In the genomic region with DNA sequence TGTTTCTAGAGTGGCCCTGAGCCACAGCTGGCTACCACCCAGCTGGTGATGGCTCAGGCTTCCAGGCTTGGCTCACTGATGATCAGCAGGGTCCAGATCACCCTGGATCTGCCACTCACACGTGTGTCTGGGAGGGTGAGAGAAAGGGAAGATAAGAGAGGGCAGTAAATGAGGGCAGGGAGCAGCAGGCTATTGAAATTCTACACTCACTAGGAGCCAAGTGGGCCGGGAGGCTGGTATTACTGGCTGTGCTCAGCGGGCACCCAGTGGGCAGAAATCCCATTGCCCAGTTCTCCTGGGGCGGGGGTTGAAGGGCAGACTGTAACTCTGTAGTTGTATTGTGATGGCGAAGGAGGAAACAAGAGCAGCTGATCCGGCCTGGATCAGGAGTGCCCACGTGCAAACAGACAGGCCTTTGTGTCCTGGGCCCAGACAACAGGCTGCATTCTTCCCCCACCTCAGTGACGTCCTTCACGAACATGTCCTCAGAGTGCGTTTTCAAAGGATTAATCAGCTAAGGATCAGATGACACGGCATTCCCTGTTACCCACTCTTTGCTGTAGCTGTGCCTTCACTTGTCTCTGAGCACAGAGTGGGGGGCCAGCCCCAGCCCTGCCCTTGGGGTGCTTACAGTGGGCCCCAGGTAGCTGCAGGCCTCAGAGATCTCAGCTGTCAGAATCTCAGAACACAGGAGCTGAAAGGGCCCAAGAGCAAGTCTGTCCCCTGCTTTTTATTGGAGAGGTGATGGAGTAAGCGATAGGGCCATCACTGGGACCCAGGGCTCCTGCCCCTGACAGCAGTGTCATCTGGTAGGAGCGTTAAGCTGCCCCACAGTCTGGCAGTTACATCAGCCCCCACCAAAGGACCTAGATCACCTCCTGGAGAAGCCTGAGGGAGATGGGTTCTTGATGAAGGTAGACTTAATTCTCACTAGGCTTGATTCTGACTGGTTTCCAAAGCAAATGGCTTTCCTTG, we compare ENCODE assay signal across 1 cellular context.
TF ChIP-seq lines count a peak whose summit lies in the region.

No MANE protein-coding gene starts in this region.

TF ChIP-seq in HepG2, 621 proteins besides CTCF, POLR2A, EP300 and RAD21 (continued from another document and continues in another):
- TF ChIP-seq, protein P1, sequence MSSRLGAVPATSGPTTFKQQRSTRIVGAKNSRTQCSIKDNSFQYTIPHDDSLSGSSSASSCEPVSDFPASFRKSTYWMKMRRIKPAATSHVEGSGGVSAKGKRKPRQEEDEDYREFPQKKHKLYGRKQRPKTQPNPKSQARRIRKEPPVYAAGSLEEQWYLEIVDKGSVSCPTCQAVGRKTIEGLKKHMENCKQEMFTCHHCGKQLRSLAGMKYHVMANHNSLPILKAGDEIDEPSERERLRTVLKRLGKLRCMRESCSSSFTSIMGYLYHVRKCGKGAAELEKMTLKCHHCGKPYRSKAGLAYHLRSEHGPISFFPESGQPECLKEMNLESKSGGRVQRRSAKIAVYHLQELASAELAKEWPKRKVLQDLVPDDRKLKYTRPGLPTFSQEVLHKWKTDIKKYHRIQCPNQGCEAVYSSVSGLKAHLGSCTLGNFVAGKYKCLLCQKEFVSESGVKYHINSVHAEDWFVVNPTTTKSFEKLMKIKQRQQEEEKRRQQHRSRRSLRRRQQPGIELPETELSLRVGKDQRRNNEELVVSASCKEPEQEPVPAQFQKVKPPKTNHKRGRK (CRISPR knock-in tag; IDR thresholded peaks at IDR 0.05) = no peak
- TF ChIP-seq, protein P2, sequence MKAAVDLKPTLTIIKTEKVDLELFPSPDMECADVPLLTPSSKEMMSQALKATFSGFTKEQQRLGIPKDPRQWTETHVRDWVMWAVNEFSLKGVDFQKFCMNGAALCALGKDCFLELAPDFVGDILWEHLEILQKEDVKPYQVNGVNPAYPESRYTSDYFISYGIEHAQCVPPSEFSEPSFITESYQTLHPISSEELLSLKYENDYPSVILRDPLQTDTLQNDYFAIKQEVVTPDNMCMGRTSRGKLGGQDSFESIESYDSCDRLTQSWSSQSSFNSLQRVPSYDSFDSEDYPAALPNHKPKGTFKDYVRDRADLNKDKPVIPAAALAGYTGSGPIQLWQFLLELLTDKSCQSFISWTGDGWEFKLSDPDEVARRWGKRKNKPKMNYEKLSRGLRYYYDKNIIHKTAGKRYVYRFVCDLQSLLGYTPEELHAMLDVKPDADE (CRISPR knock-in tag; IDR thresholded peaks at IDR 0.05) = no peak
- TF ChIP-seq CBX5 (CRISPR knock-in tag; IDR thresholded peaks at IDR 0.05; ENCODE audit: borderline replicate concordance) (no peak), ZNF614 (CRISPR knock-in tag; IDR thresholded peaks at IDR 0.05; ENCODE audit: borderline replicate concordance) (no peak), NFE2L1 (CRISPR knock-in tag; IDR thresholded peaks at IDR 0.05; ENCODE audit: borderline replicate concordance) (no peak; the same call in 1 of the 2 replicates), ATM (IDR thresholded peaks at IDR 0.05; ENCODE audit: borderline replicate concordance) (no peak), ZNF407 (CRISPR knock-in tag; IDR thresholded peaks at IDR 0.05; ENCODE audit: not compliant biosample characterization) (no peak), DMAP1 (CRISPR knock-in tag; IDR thresholded peaks at IDR 0.05) (no peak), ATF7-NPFF (CRISPR knock-in tag; IDR thresholded peaks at IDR 0.05; ENCODE audit: low read depth) (no peak), MEF2D (CRISPR knock-in tag; IDR thresholded peaks at IDR 0.05) (no peak), RNF2 (conservative IDR thresholded peaks at IDR 0.05; ENCODE audit: low read depth) (peak; percentile 76; the same call in 1 of the 2 replicates), SETDB1 (CRISPR knock-in tag; IDR thresholded peaks at IDR 0.05; ENCODE audit: borderline replicate concordance) (no peak), ZNF441 (CRISPR knock-in tag; IDR thresholded peaks at IDR 0.05; ENCODE audit: borderline replicate concordance) (no peak), SP2 (CRISPR knock-in tag; IDR thresholded peaks at IDR 0.05) (no peak), HOXA3 (CRISPR knock-in tag; IDR thresholded peaks at IDR 0.05) (peak; percentile 55; the same call in 1 of the 2 replicates), TP53 (CRISPR knock-in tag; conservative IDR thresholded peaks at IDR 0.05) (no peak), PRPF4 (IDR thresholded peaks at IDR 0.05; ENCODE audit: low read depth, low read length, poor library complexity, severe bottlenecking) (no peak)
- TF ChIP-seq, protein P3, sequence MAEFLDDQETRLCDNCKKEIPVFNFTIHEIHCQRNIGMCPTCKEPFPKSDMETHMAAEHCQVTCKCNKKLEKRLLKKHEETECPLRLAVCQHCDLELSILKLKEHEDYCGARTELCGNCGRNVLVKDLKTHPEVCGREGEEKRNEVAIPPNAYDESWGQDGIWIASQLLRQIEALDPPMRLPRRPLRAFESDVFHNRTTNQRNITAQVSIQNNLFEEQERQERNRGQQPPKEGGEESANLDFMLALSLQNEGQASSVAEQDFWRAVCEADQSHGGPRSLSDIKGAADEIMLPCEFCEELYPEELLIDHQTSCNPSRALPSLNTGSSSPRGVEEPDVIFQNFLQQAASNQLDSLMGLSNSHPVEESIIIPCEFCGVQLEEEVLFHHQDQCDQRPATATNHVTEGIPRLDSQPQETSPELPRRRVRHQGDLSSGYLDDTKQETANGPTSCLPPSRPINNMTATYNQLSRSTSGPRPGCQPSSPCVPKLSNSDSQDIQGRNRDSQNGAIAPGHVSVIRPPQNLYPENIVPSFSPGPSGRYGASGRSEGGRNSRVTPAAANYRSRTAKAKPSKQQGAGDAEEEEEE (CRISPR knock-in tag; IDR thresholded peaks at IDR 0.05; ENCODE audit: borderline replicate concordance) = no peak
- TF ChIP-seq, protein P4, sequence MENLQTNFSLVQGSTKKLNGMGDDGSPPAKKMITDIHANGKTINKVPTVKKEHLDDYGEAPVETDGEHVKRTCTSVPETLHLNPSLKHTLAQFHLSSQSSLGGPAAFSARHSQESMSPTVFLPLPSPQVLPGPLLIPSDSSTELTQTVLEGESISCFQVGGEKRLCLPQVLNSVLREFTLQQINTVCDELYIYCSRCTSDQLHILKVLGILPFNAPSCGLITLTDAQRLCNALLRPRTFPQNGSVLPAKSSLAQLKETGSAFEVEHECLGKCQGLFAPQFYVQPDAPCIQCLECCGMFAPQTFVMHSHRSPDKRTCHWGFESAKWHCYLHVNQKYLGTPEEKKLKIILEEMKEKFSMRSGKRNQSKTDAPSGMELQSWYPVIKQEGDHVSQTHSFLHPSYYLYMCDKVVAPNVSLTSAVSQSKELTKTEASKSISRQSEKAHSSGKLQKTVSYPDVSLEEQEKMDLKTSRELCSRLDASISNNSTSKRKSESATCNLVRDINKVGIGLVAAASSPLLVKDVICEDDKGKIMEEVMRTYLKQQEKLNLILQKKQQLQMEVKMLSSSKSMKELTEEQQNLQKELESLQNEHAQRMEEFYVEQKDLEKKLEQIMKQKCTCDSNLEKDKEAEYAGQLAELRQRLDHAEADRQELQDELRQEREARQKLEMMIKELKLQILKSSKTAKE (CRISPR knock-in tag; IDR thresholded peaks at IDR 0.05; ENCODE audit: borderline replicate concordance) = no peak
- TF ChIP-seq, protein P5, sequence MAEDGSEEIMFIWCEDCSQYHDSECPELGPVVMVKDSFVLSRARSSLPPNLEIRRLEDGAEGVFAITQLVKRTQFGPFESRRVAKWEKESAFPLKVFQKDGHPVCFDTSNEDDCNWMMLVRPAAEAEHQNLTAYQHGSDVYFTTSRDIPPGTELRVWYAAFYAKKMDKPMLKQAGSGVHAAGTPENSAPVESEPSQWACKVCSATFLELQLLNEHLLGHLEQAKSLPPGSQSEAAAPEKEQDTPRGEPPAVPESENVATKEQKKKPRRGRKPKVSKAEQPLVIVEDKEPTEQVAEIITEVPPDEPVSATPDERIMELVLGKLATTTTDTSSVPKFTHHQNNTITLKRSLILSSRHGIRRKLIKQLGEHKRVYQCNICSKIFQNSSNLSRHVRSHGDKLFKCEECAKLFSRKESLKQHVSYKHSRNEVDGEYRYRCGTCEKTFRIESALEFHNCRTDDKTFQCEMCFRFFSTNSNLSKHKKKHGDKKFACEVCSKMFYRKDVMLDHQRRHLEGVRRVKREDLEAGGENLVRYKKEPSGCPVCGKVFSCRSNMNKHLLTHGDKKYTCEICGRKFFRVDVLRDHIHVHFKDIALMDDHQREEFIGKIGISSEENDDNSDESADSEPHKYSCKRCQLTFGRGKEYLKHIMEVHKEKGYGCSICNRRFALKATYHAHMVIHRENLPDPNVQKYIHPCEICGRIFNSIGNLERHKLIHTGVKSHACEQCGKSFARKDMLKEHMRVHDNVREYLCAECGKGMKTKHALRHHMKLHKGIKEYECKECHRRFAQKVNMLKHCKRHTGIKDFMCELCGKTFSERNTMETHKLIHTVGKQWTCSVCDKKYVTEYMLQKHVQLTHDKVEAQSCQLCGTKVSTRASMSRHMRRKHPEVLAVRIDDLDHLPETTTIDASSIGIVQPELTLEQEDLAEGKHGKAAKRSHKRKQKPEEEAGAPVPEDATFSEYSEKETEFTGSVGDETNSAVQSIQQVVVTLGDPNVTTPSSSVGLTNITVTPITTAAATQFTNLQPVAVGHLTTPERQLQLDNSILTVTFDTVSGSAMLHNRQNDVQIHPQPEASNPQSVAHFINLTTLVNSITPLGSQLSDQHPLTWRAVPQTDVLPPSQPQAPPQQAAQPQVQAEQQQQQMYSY (CRISPR knock-in tag; IDR thresholded peaks at IDR 0.05) = peak; percentile 74
- TF ChIP-seq, protein P6, sequence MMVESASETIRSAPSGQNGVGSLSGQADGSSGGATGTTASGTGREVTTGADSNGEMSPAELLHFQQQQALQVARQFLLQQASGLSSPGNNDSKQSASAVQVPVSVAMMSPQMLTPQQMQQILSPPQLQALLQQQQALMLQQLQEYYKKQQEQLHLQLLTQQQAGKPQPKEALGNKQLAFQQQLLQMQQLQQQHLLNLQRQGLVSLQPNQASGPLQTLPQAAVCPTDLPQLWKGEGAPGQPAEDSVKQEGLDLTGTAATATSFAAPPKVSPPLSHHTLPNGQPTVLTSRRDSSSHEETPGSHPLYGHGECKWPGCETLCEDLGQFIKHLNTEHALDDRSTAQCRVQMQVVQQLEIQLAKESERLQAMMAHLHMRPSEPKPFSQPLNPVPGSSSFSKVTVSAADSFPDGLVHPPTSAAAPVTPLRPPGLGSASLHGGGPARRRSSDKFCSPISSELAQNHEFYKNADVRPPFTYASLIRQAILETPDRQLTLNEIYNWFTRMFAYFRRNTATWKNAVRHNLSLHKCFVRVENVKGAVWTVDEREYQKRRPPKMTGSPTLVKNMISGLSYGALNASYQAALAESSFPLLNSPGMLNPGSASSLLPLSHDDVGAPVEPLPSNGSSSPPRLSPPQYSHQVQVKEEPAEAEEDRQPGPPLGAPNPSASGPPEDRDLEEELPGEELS (CRISPR knock-in tag; IDR thresholded peaks at IDR 0.05) = peak; percentile 65; the same call in 1 of the 2 replicates
- TF ChIP-seq, protein P7, sequence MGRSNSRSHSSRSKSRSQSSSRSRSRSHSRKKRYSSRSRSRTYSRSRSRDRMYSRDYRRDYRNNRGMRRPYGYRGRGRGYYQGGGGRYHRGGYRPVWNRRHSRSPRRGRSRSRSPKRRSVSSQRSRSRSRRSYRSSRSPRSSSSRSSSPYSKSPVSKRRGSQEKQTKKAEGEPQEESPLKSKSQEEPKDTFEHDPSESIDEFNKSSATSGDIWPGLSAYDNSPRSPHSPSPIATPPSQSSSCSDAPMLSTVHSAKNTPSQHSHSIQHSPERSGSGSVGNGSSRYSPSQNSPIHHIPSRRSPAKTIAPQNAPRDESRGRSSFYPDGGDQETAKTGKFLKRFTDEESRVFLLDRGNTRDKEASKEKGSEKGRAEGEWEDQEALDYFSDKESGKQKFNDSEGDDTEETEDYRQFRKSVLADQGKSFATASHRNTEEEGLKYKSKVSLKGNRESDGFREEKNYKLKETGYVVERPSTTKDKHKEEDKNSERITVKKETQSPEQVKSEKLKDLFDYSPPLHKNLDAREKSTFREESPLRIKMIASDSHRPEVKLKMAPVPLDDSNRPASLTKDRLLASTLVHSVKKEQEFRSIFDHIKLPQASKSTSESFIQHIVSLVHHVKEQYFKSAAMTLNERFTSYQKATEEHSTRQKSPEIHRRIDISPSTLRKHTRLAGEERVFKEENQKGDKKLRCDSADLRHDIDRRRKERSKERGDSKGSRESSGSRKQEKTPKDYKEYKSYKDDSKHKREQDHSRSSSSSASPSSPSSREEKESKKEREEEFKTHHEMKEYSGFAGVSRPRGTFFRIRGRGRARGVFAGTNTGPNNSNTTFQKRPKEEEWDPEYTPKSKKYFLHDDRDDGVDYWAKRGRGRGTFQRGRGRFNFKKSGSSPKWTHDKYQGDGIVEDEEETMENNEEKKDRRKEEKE (IDR thresholded peaks at IDR 0.05) = no peak
